Comparison of ENCODE assay signal across 9 cellular contexts in genomic region chr11:46920709-46921108, GRCh38. TPM values are rescaled to one million over a fixed set of nuclear protein-coding genes. Genes with fewer than 3 reads are reported as not detected.
DNase-seq lines count a peak whose midpoint lies in the region; ATAC-seq and TF ChIP-seq lines count a peak whose summit lies in the region.
"Had no signal": no experiment of that assay in that cellular context is flagged by ENCODE, and none has a peak within 500 bp of the region (broad histone marks: within the 10 kb centered on the region; RNA-seq: fewer than 3 reads in every experiment).

No MANE protein-coding gene starts in this region.

- no peaks in the 10 kb centered on the region; the same call in 1 of the 2 replicates for H3F3A ChIP-seq in MM.1S (ENCODE audit: insufficient read depth, low read length)

- intact Hi-C loops in Right ventricle myocardium inferior (cut with DNase I), result no loop called here
- intact Hi-C loops in cardiac septum (cut with DNase I), result no loop called here

- H3K79me2 ChIP-seq in MM.1S (ENCODE audit: low read length), result no peaks in the 10 kb centered on the region

- H3K9me3 ChIP-seq in mucosa of stomach (ENCODE audit: control insufficient read depth, low read length) (no peaks in the 10 kb centered on the region), MM.1S (replicated peaks; ENCODE audit: insufficient read depth, low read length) (no peaks in the 10 kb centered on the region)

- H3K9me2 ChIP-seq in MM.1S (replicated peaks; ENCODE audit: insufficient read depth, low read length), result no peaks in the 10 kb centered on the region

- ATAC-seq in Right ventricle myocardium inferior, result peak; percentile 68
- ATAC-seq in HG02678 (IDR thresholded peaks at IDR 0.05; ENCODE audit: unreplicated experiment), result no peak

- H4K20me1 ChIP-seq in MM.1S (ENCODE audit: insufficient read depth, low read length), result no peaks in the 10 kb centered on the region

- H3K27me3 ChIP-seq in mucosa of stomach (ENCODE audit: control insufficient read depth, insufficient read depth, low read length) (peaks cover 10% of the 10 kb centered on the region), MM.1S (replicated peaks; ENCODE audit: insufficient read depth, low read length) (peaks cover 21% of the 10 kb centered on the region)

- H2AFZ ChIP-seq in MM.1S (ENCODE audit: low read length), result no peak overlapping the region

- H3K9ac ChIP-seq in mucosa of stomach (ENCODE audit: low read length) (peak overlapping the region; percentile 26), MM.1S (ENCODE audit: low read length) (no peak overlapping the region)

- DNase-seq in Right ventricle myocardium inferior (ENCODE audit: missing footprints) (no peak), cardiac septum (ENCODE audit: low spot score) (no peak), epithelial cell of proximal tubule (ENCODE audit: low read depth) (peak; percentile 99), MM.1S (no peak), HuH-7 (ENCODE audit: low spot score) (no peak), activated T-cell treated with anti-CD3 and anti-CD28 coated beads for 4 hours (no peak)
- DNase-seq: stimulated activated CD4-positive, alpha-beta T cell treated with anti-CD3 and anti-CD28 coated beads, Interleukin-4, amount 100 ng/mL, for 24 hours had no signal

- H3K27ac ChIP-seq in MM.1S (ENCODE audit: low read length), result no peak overlapping the region

- TF ChIP-seq CTCF in epithelial cell of proximal tubule (conservative IDR thresholded peaks at IDR 0.05; ENCODE audit: low read depth, low read length) (no peak), MM.1S (IDR thresholded peaks at IDR 0.05; ENCODE audit: low read length) (no peak)

- H3K4me1 ChIP-seq in mucosa of stomach (ENCODE audit: control insufficient read depth, insufficient read depth, low read length) (peaks cover 12% of the 10 kb centered on the region), MM.1S (ENCODE audit: low read length) (peaks cover 11% of the 10 kb centered on the region; the same call in 1 of the 2 replicates)

- no peak overlapping the region for H3K4me2 ChIP-seq in MM.1S (ENCODE audit: low read depth, low read length)

- H3K4me3 ChIP-seq in epithelial cell of proximal tubule (ENCODE audit: low read depth, low read length) (no peak overlapping the region), mucosa of stomach (ENCODE audit: low read length) (no peak overlapping the region), MM.1S (ENCODE audit: low read length) (no peak overlapping the region)

- H3K36me3 ChIP-seq in mucosa of stomach (ENCODE audit: control insufficient read depth, insufficient read depth, low read length), result no peaks in the 10 kb centered on the region
- H3K36me3 ChIP-seq in MM.1S (replicated peaks; ENCODE audit: insufficient read depth, low read length), result no peaks in the 10 kb centered on the region

RNA-seq across cellular contexts. Expression of gene LRP4, which starts 2.4 kb away (rescaled TPM):
- 17.5 TPM for total RNA-seq in Right ventricle myocardium inferior
- 26.8 TPM for total RNA-seq in cardiac septum
- 2.8 and 5.0 TPM in 2 replicates for total RNA-seq in epithelial cell of proximal tubule

RNA-seq across cellular contexts. Expression of gene CSTPP1, which starts 15.9 kb away (rescaled TPM):
- total RNA-seq in Right ventricle myocardium inferior (11.0 TPM), cardiac septum (13.2 TPM), epithelial cell of proximal tubule (32.1 and 39.8 TPM in 2 replicates)
